8 cellular contexts compared by ENCODE assay signal in the genomic region with DNA sequence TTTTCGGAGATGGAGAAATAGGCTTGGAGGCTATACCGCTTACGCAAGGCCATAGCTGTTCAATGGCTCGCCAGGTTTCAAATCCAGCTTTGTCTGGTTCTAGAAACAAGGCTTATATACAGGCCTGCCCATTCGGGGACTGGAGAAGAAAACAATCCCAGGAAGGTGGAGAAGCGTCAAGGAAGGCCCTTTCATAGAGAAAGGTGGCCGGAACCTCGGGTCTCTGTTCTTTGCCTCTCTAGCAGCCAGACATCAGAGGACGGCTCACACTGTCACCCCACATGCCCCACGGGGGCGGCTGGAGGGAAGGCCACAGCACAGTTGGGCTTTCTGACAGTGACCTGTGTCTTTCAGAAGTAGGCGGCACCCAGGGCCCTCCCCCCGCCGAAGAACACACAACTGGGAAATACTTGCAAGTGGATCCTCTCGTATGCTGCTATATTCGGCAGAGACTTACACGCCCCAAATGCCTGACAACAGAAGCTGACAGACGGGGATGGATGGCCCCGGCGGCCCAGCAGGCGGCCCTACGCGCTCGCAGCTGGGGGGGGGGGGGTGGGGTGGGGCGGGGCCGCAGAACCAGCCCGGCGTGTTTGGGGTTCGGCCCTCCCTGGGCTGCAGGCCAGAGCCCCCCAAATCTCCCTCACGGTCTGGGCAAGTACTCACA. TPM values are rescaled to one million over a fixed set of nuclear protein-coding genes. Genes with fewer than 3 reads are reported as not detected.
DNase-seq lines count a peak whose midpoint lies in the region; ATAC-seq and TF ChIP-seq lines count a peak whose summit lies in the region.

No MANE protein-coding gene starts in this region.

- intact Hi-C loops in activated CD8-positive, alpha-beta T cell treated with anti-CD3 and anti-CD28 coated beads for 36 hours (cut with micrococcal nuclease): no loop called here

- TF ChIP-seq CTCF in HFF-Myc (IDR thresholded peaks at IDR 0.05; ENCODE audit: low read depth, low read length, missing control alignments) (no peak), mesothelial cell of epicardium (IDR thresholded peaks at IDR 0.05; ENCODE audit: unreplicated experiment) (no peak)
- no peak for TF ChIP-seq CTCF in activated CD8-positive, alpha-beta T cell treated with anti-CD3 and anti-CD28 coated beads for 36 hours (IDR thresholded peaks at IDR 0.05)

- peak; percentile 12 for ATAC-seq in activated CD8-positive, alpha-beta T cell treated with anti-CD3 and anti-CD28 coated beads for 36 hours

- H3K36me3 Mint-ChIP-seq in activated CD8-positive, alpha-beta T cell treated with anti-CD3 and anti-CD28 coated beads for 36 hours (ENCODE audit: low read depth): peaks cover 28% of the 10 kb centered on the region
- peaks cover 7% of the 10 kb centered on the region for H3K36me3 Mint-ChIP-seq in mesothelial cell of epicardium

- H3K27ac Mint-ChIP-seq in activated CD8-positive, alpha-beta T cell treated with anti-CD3 and anti-CD28 coated beads for 36 hours: peak overlapping the region; percentile 91
- peak overlapping the region; percentile 99 for H3K27ac Mint-ChIP-seq in mesothelial cell of epicardium

- peaks cover 36% of the 10 kb centered on the region for H3K4me1 Mint-ChIP-seq in activated CD8-positive, alpha-beta T cell treated with anti-CD3 and anti-CD28 coated beads for 36 hours (ENCODE audit: low read depth)
- peaks cover 56% of the 10 kb centered on the region for H3K4me1 Mint-ChIP-seq in mesothelial cell of epicardium

- H3K4me3 Mint-ChIP-seq in activated CD8-positive, alpha-beta T cell treated with anti-CD3 and anti-CD28 coated beads for 36 hours: peak overlapping the region; percentile 81
- peak overlapping the region; percentile 82 for H3K4me3 Mint-ChIP-seq in mesothelial cell of epicardium

- no peaks in the 10 kb centered on the region for H3K9me3 Mint-ChIP-seq in activated CD8-positive, alpha-beta T cell treated with anti-CD3 and anti-CD28 coated beads for 36 hours
- H3K9me3 Mint-ChIP-seq in mesothelial cell of epicardium: no peaks in the 10 kb centered on the region

- CTCF ChIA-PET in activated CD8-positive, alpha-beta T cell treated with anti-CD3 and anti-CD28 coated beads for 36 hours (lab: Charles Lee): interaction anchor here (1.7 to 15.4 kb wide), 3 partner anchors 8 to 89 kb away, joined by 13 to 698 read pairs (median 420); a partner anchor contains a TSS

- H3K27me3 Mint-ChIP-seq in activated CD8-positive, alpha-beta T cell treated with anti-CD3 and anti-CD28 coated beads for 36 hours: no peaks in the 10 kb centered on the region
- no peaks in the 10 kb centered on the region for H3K27me3 Mint-ChIP-seq in mesothelial cell of epicardium (ENCODE audit: low read depth)

- H3K27ac ChIP-seq in epithelial cell of prostate: peak overlapping the region; percentile 100
- peak overlapping the region; percentile 93 for H3K27ac ChIP-seq in temporal lobe (ENCODE audit: low read depth, low read length)

- DNase-seq in C1 segment of cervical spinal cord (lab: John Stamatoyannopoulos, UW) (peak in 12 of 14 donors; percentile 31 to 77 (median 67)), HFF-Myc (ENCODE audit: extremely low read depth, low read depth) (no peak), NCI-H524 treated with DMSO at 0.1 percent for 48 hours (lab: John Stamatoyannopoulos, UW) (peak; percentile 25), epithelial cell of prostate (ENCODE audit: low read depth, low spot score) (peak; percentile 70), mesothelial cell of epicardium (ENCODE audit: low spot score in 2 of 2, unreplicated experiment in 2 of 2) (no peak), LoVo (ENCODE audit: low spot score) (no peak)
- peak; percentile 79 for DNase-seq in activated CD8-positive, alpha-beta T cell treated with anti-CD3 and anti-CD28 coated beads for 36 hours

- POLR2A ChIA-PET in activated CD8-positive, alpha-beta T cell treated with anti-CD3 and anti-CD28 coated beads for 36 hours (lab: Charles Lee): interaction anchor here (0.6 to 30.9 kb wide), 5 partner anchors 2 to 172 kb away, joined by 3 to 683 read pairs (median 4); a partner anchor contains a TSS

- H3K4me3 ChIP-seq in HFF-Myc (replicated peaks; ENCODE audit: low read depth, low read length): peak overlapping the region; percentile 63

RNA-seq across cellular contexts. Expression of a gene that starts 4.5 kb away (rescaled TPM):
- total RNA-seq in activated CD8-positive, alpha-beta T cell treated with anti-CD3 and anti-CD28 coated beads for 36 hours: 10 to 100 TPM; 13.3 TPM
- 26.5 to 27.2 TPM (median 26.8 TPM) in 3 replicates for total RNA-seq in mesothelial cell of epicardium
- total RNA-seq in temporal lobe: 7.1 TPM

RNA-seq across cellular contexts. Expression of a gene that starts 5.8 kb away (rescaled TPM):
- total RNA-seq in activated CD8-positive, alpha-beta T cell treated with anti-CD3 and anti-CD28 coated beads for 36 hours: 100 to 1,000 TPM; 108 to 116 TPM
- total RNA-seq in mesothelial cell of epicardium (33.0 to 37.8 TPM (median 33.8 TPM) in 3 replicates), temporal lobe (10.1 TPM)

RNA-seq across cellular contexts. Expression of a gene that starts 59.4 kb away (rescaled TPM):
- total RNA-seq in activated CD8-positive, alpha-beta T cell treated with anti-CD3 and anti-CD28 coated beads for 36 hours: not detected
- total RNA-seq in mesothelial cell of epicardium: 0.16 TPM in 1 of 3 replicates, not detected in the others
- not detected for total RNA-seq in temporal lobe

Comparison
In these comparisons a context has a peak if more than half of its experiments do, and no peak if none do; other contexts are left out.
1. DNase-seq: peak in C1 segment of cervical spinal cord (12 of 14), NCI-H524 treated with DMSO at 0.1 percent for 48 hours (single experiment), activated CD8-positive, alpha-beta T cell treated with anti-CD3 and anti-CD28 coated beads for 36 hours (single experiment) and epithelial cell of prostate (single experiment); none in HFF-Myc (single experiment), mesothelial cell of epicardium (0 of 2) and LoVo (single experiment).